In the genomic region with DNA sequence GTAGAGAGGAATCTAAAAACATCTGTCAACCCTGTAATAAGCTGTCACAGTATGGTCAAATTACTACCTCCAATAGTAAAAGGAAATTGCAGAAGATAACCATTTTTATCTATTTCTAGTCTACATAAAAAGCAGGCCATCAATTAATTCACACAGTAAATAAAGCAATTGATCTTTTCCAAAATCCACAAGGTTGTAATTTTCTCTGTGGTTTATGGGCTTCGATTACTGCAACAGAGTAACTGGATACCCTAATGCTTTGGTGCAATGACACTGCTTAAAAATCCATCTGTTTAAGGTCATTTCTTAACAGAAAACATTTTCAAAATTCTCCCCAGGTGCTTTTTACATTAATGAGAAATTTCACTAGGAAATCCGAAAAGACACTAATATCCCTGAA, we compare ENCODE assay signal across 29 cellular contexts. TPM values are rescaled to one million over a fixed set of nuclear protein-coding genes. Genes with fewer than 3 reads are reported as not detected.
DNase-seq lines count a peak whose midpoint lies in the region; ATAC-seq, FAIRE-seq and TF ChIP-seq lines count a peak whose summit lies in the region.
"Had no signal": no experiment of that assay in that cellular context is flagged by ENCODE, and none has a peak within 500 bp of the region (broad histone marks: within the 10 kb centered on the region; RNA-seq: fewer than 3 reads in every experiment).

No MANE protein-coding gene starts in this region.

- H2AFZ ChIP-seq in PC-9, result no peak overlapping the region
- H2AFZ ChIP-seq in endothelial cell of umbilical vein (ENCODE audit: low read depth, low read length), result no peak overlapping the region

- no peak for TF ChIP-seq POLR2A in endothelial cell of umbilical vein (IDR thresholded peaks at IDR 0.05; ENCODE audit: low read depth, low read length)

- H3K4me1 Mint-ChIP-seq in activated naive CD4-positive, alpha-beta T cell treated with anti-CD3 and anti-CD28 coated beads, Interleukin-2, amount 50 U/mL, for 24 hours, result peaks cover 67% of the 10 kb centered on the region
- H3K4me1 Mint-ChIP-seq in stimulated activated effector memory CD8-positive, alpha-beta T cell treated with anti-CD3 and anti-CD28 coated beads, Interleukin-12 subunit alpha, Interleukin-12 subunit beta, amount 100 ng/mL, for 72 hours, result peaks cover 28% of the 10 kb centered on the region

- TF ChIP-seq CTCF in PC-9 (conservative IDR thresholded peaks at IDR 0.05) (no peak), endothelial cell of umbilical vein (IDR thresholded peaks at IDR 0.05; ENCODE audit: extremely low read depth in 1 of 2, insufficient read depth in 1 of 2, low read depth in 1 of 2, low read length in 2 of 2) (no peak), GM10248 (IDR thresholded peaks at IDR 0.05; ENCODE audit: control extremely low read depth, extremely low read depth, low read depth, missing control alignments) (no peak)

- H3K9me2 ChIP-seq in PC-9 (ENCODE audit: insufficient read depth), result no peaks in the 10 kb centered on the region

- H3K36me3 ChIP-seq in PC-9 (ENCODE audit: low read depth) (peaks cover 36% of the 10 kb centered on the region), endothelial cell of umbilical vein (ENCODE audit: control insufficient read depth in 2 of 2, extremely low read depth in 1 of 2, insufficient read depth in 2 of 2, low read length in 2 of 2) (peaks cover 0 to 3% of the 10 kb centered on the region in 2 experiments)
- H3K36me3 ChIP-seq: uterus, WERI-Rb-1 had no signal

- H3K27me3 ChIP-seq in PC-9 (ENCODE audit: insufficient read depth, low read depth) (no peaks in the 10 kb centered on the region), endothelial cell of umbilical vein (ENCODE audit: control insufficient read depth in 2 of 2, insufficient read depth in 2 of 2, low read length in 2 of 2) (no peaks in the 10 kb centered on the region)
- H3K27me3 ChIP-seq: BLaER1, suprapubic skin, uterus had no signal

- H3K4me2 ChIP-seq in PC-9 (0 out of 2 replicates have a peak overlapping the region, but pooled peaks have one; percentile 2), endothelial cell of umbilical vein (ENCODE audit: insufficient read depth, low read length) (no peak overlapping the region)
- H3K4me2 ChIP-seq: BLaER1 had no signal

- FAIRE-seq in endothelial cell of umbilical vein (lab: Jason Lieb, UNC), result peak; percentile 24
- FAIRE-seq: endometrium, GM12878 had no signal

- H3K9me1 ChIP-seq in endothelial cell of umbilical vein (replicated peaks; ENCODE audit: control insufficient read depth, extremely low read depth, insufficient read depth, low read length), result no peaks in the 10 kb centered on the region

- H3K4me1 ChIP-seq in PC-9 (replicated peaks; ENCODE audit: insufficient read depth) (peaks cover 56% of the 10 kb centered on the region), endothelial cell of umbilical vein (ENCODE audit: control insufficient read depth, extremely low read depth, insufficient read depth, low read length) (no peaks in the 10 kb centered on the region)
- H3K4me1 ChIP-seq: uterus had no signal

- H3K79me2 ChIP-seq in PC-9 (ENCODE audit: low read depth) (peaks cover 81% of the 10 kb centered on the region), endothelial cell of umbilical vein (ENCODE audit: control insufficient read depth, insufficient read depth, low read length) (peaks cover 36% of the 10 kb centered on the region)

- peaks cover 26% of the 10 kb centered on the region for H3K36me3 Mint-ChIP-seq in activated naive CD4-positive, alpha-beta T cell treated with anti-CD3 and anti-CD28 coated beads, Interleukin-2, amount 50 U/mL, for 24 hours
- peaks cover 48% of the 10 kb centered on the region for H3K36me3 Mint-ChIP-seq in stimulated activated effector memory CD8-positive, alpha-beta T cell treated with anti-CD3 and anti-CD28 coated beads, Interleukin-12 subunit alpha, Interleukin-12 subunit beta, amount 100 ng/mL, for 72 hours

- CTCF ChIA-PET in PC-9 (lab: Charles Lee) (no interaction called here), endothelial cell of umbilical vein (lab: Charles Lee) (interaction anchor here (1.6 kb wide), 1 partner anchor 11 kb away, joined by 5 read pairs; no protein-coding TSS in a partner anchor), GM10248 (lab: Yijun Ruan, JAX) (interaction anchor here (1.4 kb wide), 1 partner anchor 45 kb away, joined by 3 read pairs; no protein-coding TSS in a partner anchor)

- POLR2A ChIA-PET in PC-9 (lab: Charles Lee; ENCODE audit: unreplicated experiment) (no interaction called here), endothelial cell of umbilical vein (lab: Charles Lee) (no interaction called here), GM10248 (lab: Yijun Ruan, JAX) (no interaction called here)

- H3K4me3 Mint-ChIP-seq in activated naive CD4-positive, alpha-beta T cell treated with anti-CD3 and anti-CD28 coated beads, Interleukin-2, amount 50 U/mL, for 24 hours, result no peak overlapping the region
- no peak overlapping the region for H3K4me3 Mint-ChIP-seq in stimulated activated effector memory CD8-positive, alpha-beta T cell treated with anti-CD3 and anti-CD28 coated beads, Interleukin-12 subunit alpha, Interleukin-12 subunit beta, amount 100 ng/mL, for 72 hours
- H3K4me3 Mint-ChIP-seq: dendritic cell treated with granulocyte-macrophage colony-stimulating factor and Interleukin-4, amounts not matched to agents 40 ng/mL and 50 ng/mL, for 4 days had no signal

- no peaks in the 10 kb centered on the region for H3K9me3 Mint-ChIP-seq in activated naive CD4-positive, alpha-beta T cell treated with anti-CD3 and anti-CD28 coated beads, Interleukin-2, amount 50 U/mL, for 24 hours
- no peaks in the 10 kb centered on the region for H3K9me3 Mint-ChIP-seq in stimulated activated effector memory CD8-positive, alpha-beta T cell treated with anti-CD3 and anti-CD28 coated beads, Interleukin-12 subunit alpha, Interleukin-12 subunit beta, amount 100 ng/mL, for 72 hours

- no peak overlapping the region for H3K4me3 ChIP-seq in PC-9
- H3K4me3 ChIP-seq in endothelial cell of umbilical vein (replicated peaks in 1 of 3; ENCODE audit: insufficient read depth in 1 of 3, low read depth in 1 of 3, low read length in 3 of 3), result no peak overlapping the region
- H3K4me3 ChIP-seq: BLaER1, GM12878, lung, skin epidermis, suprapubic skin, uterus had no signal

- intact Hi-C loops in PC-9 (cut with micrococcal nuclease; ENCODE audit: unreplicated experiment), result no loop called here
- intact Hi-C loops in endothelial cell of umbilical vein (cut with micrococcal nuclease), result no loop called here

- H3K9ac ChIP-seq in endothelial cell of umbilical vein (replicated peaks; ENCODE audit: extremely low read depth, insufficient read depth, low read length), result no peak overlapping the region
- H3K9ac ChIP-seq: BLaER1 had no signal

- H3K27me3 Mint-ChIP-seq in activated naive CD4-positive, alpha-beta T cell treated with anti-CD3 and anti-CD28 coated beads, Interleukin-2, amount 50 U/mL, for 24 hours, result no peaks in the 10 kb centered on the region
- H3K27me3 Mint-ChIP-seq: dendritic cell treated with granulocyte-macrophage colony-stimulating factor and Interleukin-4, amounts not matched to agents 40 ng/mL and 50 ng/mL, for 4 days had no signal

- H3K27ac ChIP-seq in PC-9, result peak overlapping the region; percentile 97
- no peak overlapping the region for H3K27ac ChIP-seq in endothelial cell of umbilical vein (ENCODE audit: insufficient read depth, low read depth, low read length)
- H3K27ac ChIP-seq: BLaER1, skin epidermis, suprapubic skin, uterus, WERI-Rb-1 had no signal

- no peaks in the 10 kb centered on the region for H4K20me1 ChIP-seq in PC-9 (ENCODE audit: insufficient read depth)
- H4K20me1 ChIP-seq in endothelial cell of umbilical vein (replicated peaks; ENCODE audit: control insufficient read depth, extremely low read depth, insufficient read depth, low read length), result no peaks in the 10 kb centered on the region

- no peak for DNase-seq in activated naive CD4-positive, alpha-beta T cell treated with anti-CD3 and anti-CD28 coated beads, Interleukin-2, amount 50 U/mL, for 16 hours
- DNase-seq in PC-9 (peak in 1 of 2 experiments; percentile 15), endothelial cell of umbilical vein (ENCODE audit: low read depth, low spot score) (no peak), cortex of kidney (lab: John Stamatoyannopoulos, UW) (no peak), putamen (ENCODE audit: low spot score) (no peak), GM10248 (ENCODE audit: extremely low spot score) (no peak)
- DNase-seq in stimulated activated effector memory CD8-positive, alpha-beta T cell treated with anti-CD3 and anti-CD28 coated beads, Interleukin-12 subunit alpha, Interleukin-12 subunit beta, amount 100 ng/mL, for 72 hours (ENCODE audit: low spot score in 2 of 2), result no peak
- DNase-seq: activated CD4-positive, alpha-beta T cell treated with anti-CD3 and anti-CD28 coated beads, Interleukin-2, amount 50 U/mL, for 1 hour; activated CD8-positive, alpha-beta memory T cell treated with anti-CD3 and anti-CD28 coated beads, Interleukin-2, amount 50 U/mL, for 48 hours; activated effector memory CD4-positive, alpha-beta T cell treated with anti-CD3 and anti-CD28 coated beads, Interleukin-2, amount 50 U/mL, for 16 hours; anterior cingulate cortex; Calu3; glutamatergic neuron; H7; KG1; MM.1S; NCI-H1417 treated with DMSO at 0.1 percent for 48 hours; NCI-H510A treated with DMSO at 0.1 percent for 48 hours; stimulated activated CD4-positive, alpha-beta T cell treated with anti-CD3 and anti-CD28 coated beads, Interleukin-1b, Interleukin-23, amount 100 ng/mL, for 48 hours; uterus; WERI-Rb-1 had no signal

- dilution Hi-C loops in endothelial cell of umbilical vein (cut with MboI; ENCODE audit: extremely low pct_ligation_motif_present, low sequenced_read_pairs), result no loop called here

- ATAC-seq in stimulated activated effector memory CD8-positive, alpha-beta T cell treated with anti-CD3 and anti-CD28 coated beads, Interleukin-12 subunit alpha, Interleukin-12 subunit beta, amount 100 ng/mL, for 72 hours, result no peak
- ATAC-seq: GM12878 had no signal

- BruUV-seq in PC-9 (replicated peaks; lab: Mats Ljungman, UMichigan) (no TSS peak), endothelial cell of umbilical vein (replicated peaks; lab: Mats Ljungman, UMichigan) (no TSS peak)

- no peaks in the 10 kb centered on the region for H3K9me3 ChIP-seq in PC-9 (ENCODE audit: insufficient read depth, low read depth)
- no peaks in the 10 kb centered on the region for H3K9me3 ChIP-seq in endothelial cell of umbilical vein (replicated peaks; ENCODE audit: control insufficient read depth, insufficient read depth, low read length)
- H3K9me3 ChIP-seq: suprapubic skin, uterus had no signal

- peaks cover 49% of the 10 kb centered on the region for H3F3A ChIP-seq in PC-9 (ENCODE audit: insufficient read depth, low read depth)

- H3K27ac Mint-ChIP-seq in activated naive CD4-positive, alpha-beta T cell treated with anti-CD3 and anti-CD28 coated beads, Interleukin-2, amount 50 U/mL, for 24 hours, result peak overlapping the region; percentile 68
- peak overlapping the region; percentile 65 for H3K27ac Mint-ChIP-seq in stimulated activated effector memory CD8-positive, alpha-beta T cell treated with anti-CD3 and anti-CD28 coated beads, Interleukin-12 subunit alpha, Interleukin-12 subunit beta, amount 100 ng/mL, for 72 hours
- H3K27ac Mint-ChIP-seq: dendritic cell treated with granulocyte-macrophage colony-stimulating factor and Interleukin-4, amounts not matched to agents 40 ng/mL and 50 ng/mL, for 4 days had no signal

RNA-seq across cellular contexts. Expression of a gene that starts 23.9 kb away (rescaled TPM):
- total RNA-seq in PC-9 (2021) (124 and 162 TPM in 2 replicates), endothelial cell of umbilical vein (40.6 and 46.6 TPM in 2 replicates)
- polyA plus RNA-seq in endothelial cell of umbilical vein, result 15.5 and 18.8 TPM in 2 replicates
- polyA plus RNA-seq in endothelial cell of umbilical vein (2011; cell fraction: cytosol; rRNA removed), result 19.7 and 20.5 TPM in 2 replicates
- polyA plus RNA-seq in endothelial cell of umbilical vein (2011; cell fraction: nucleus; rRNA removed), result 24.4 and 24.8 TPM in 2 replicates
- 24.9 and 34.3 TPM in 2 replicates for polyA plus RNA-seq in endothelial cell of umbilical vein (2012)
- polyA minus RNA-seq in endothelial cell of umbilical vein, result 33.4 and 35.3 TPM in 2 replicates
- polyA minus RNA-seq in endothelial cell of umbilical vein (2011; cell fraction: cytosol; rRNA and poly(A)+ RNA removed), result 50.1 TPM
- 21.1 and 24.2 TPM in 2 replicates for polyA minus RNA-seq in endothelial cell of umbilical vein (2011; cell fraction: nucleus; rRNA and poly(A)+ RNA removed)

RNA-seq across cellular contexts. Expression of a gene that starts 50.9 kb away (rescaled TPM):
- total RNA-seq in PC-9 (2021) (34.8 and 35.4 TPM in 2 replicates), endothelial cell of umbilical vein (13.9 and 14.6 TPM in 2 replicates)
- polyA plus RNA-seq in endothelial cell of umbilical vein, result 10.4 and 10.8 TPM in 2 replicates
- 5.5 and 7.8 TPM in 2 replicates for polyA plus RNA-seq in endothelial cell of umbilical vein (2011; cell fraction: cytosol; rRNA removed)
- polyA plus RNA-seq in endothelial cell of umbilical vein (2011; cell fraction: nucleus; rRNA removed), result 23.6 and 29.0 TPM in 2 replicates
- polyA plus RNA-seq in endothelial cell of umbilical vein (2012), result 6.8 and 7.2 TPM in 2 replicates
- polyA minus RNA-seq in endothelial cell of umbilical vein, result 8.1 and 8.4 TPM in 2 replicates
- polyA minus RNA-seq in endothelial cell of umbilical vein (2011; cell fraction: cytosol; rRNA and poly(A)+ RNA removed), result 3.9 TPM
- 9.2 and 11.4 TPM in 2 replicates for polyA minus RNA-seq in endothelial cell of umbilical vein (2011; cell fraction: nucleus; rRNA and poly(A)+ RNA removed)
